In the genomic region with DNA sequence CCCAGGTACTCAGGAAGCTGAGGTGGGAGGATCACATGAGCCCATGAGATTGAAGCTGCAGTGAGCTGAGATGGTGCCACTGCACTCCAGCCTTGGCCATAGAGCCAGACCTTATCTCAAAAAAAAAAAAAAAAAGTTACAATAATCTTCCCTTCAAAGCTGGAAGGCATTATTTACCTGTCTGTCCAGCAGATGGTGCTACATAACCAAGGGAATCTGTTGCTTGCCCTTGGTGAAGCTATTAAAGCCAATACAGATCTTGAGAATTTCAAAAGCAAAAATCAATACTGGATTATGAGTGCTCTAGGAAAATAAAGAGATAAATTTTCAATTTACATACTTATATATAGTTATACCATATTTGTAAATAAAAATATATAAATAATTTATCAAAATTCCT, we compare ENCODE assay signal across 9 cellular contexts. TPM values are rescaled to one million over a fixed set of nuclear protein-coding genes. Genes with fewer than 3 reads are reported as not detected.
A peak's percentile ranks its signal among the peaks of the same experiment; 100 is the strongest.
DNase-seq lines count a peak whose midpoint lies in the region; ATAC-seq, FAIRE-seq and TF ChIP-seq lines count a peak whose summit lies in the region.
"Had no signal": no experiment of that assay in that cellular context is flagged by ENCODE, and none has a peak within 500 bp of the region (broad histone marks: within the 10 kb centered on the region; RNA-seq: fewer than 3 reads in every experiment).

No MANE protein-coding gene starts in this region.

- H3K36me3 Mint-ChIP-seq in CD4-positive, CD25-positive, alpha-beta regulatory T cell = peaks cover 27% of the 10 kb centered on the region

- no peak overlapping the region for H3K4me3 ChIP-seq in CD4-positive, CD25-positive, alpha-beta regulatory T cell (ENCODE audit: low read depth, low read length)
- H3K4me3 ChIP-seq in breast epithelium (no peak overlapping the region), kidney (ENCODE audit: low read length in 2 of 2) (no peak overlapping the region), thoracic aorta (no peak overlapping the region)

- peak in 1 of 2 donors; percentile 50 for ATAC-seq in CD4-positive, CD25-positive, alpha-beta regulatory T cell (ENCODE audit: low read depth in 2 of 2)
- ATAC-seq in HG03469 (IDR thresholded peaks at IDR 0.05; ENCODE audit: unreplicated experiment) (peak; percentile 59), thoracic aorta (ENCODE audit: insufficient number of reproducible peaks, low FRiP score, low read depth) (no peak)

- no peak overlapping the region for H3K9ac ChIP-seq in kidney (ENCODE audit: low read length in 2 of 2)

- H3K27ac ChIP-seq in CD4-positive, CD25-positive, alpha-beta regulatory T cell (ENCODE audit: insufficient read depth, low read length, poor library complexity, severe bottlenecking) = no peak overlapping the region
- H3K27ac ChIP-seq in breast epithelium (no peak overlapping the region), kidney (ENCODE audit: low read depth in 2 of 2, low read length in 2 of 2) (no peak overlapping the region), thoracic aorta (no peak overlapping the region)

- no peaks in the 10 kb centered on the region for H3K9me3 Mint-ChIP-seq in CD4-positive, CD25-positive, alpha-beta regulatory T cell
- H3K9me3 Mint-ChIP-seq: T-helper 1 cell treated with Interleukin-12 subunit alpha and Interleukin-12 subunit beta and Interleukin-4 antibody, amounts not matched to agents 30 μg/mL and 1 μg/mL, for 36 hours had no signal

- peak; percentile 15 to 66 (median 58) for DNase-seq in CD4-positive, CD25-positive, alpha-beta regulatory T cell
- peak; percentile 30 for DNase-seq in GM18507 (ENCODE audit: extremely low spot score, insufficient read length, low read depth)
- peak; percentile 61 for DNase-seq in RPMI7951 (ENCODE audit: low read depth)
- DNase-seq in breast epithelium (ENCODE audit: low spot score in 2 of 2) = no peak
- no peak for DNase-seq in kidney
- no peak for DNase-seq in thoracic aorta (ENCODE audit: low spot score)
- DNase-seq in NCI-H446 treated with DMSO at 0.1 percent for 48 hours (lab: John Stamatoyannopoulos, UW) = no peak

- H3K9me3 ChIP-seq in CD4-positive, CD25-positive, alpha-beta regulatory T cell (ENCODE audit: control insufficient read depth in 2 of 2, low read length in 2 of 2) = no peaks in the 10 kb centered on the region
- H3K9me3 ChIP-seq in breast epithelium (no peaks in the 10 kb centered on the region), kidney (ENCODE audit: control insufficient read depth in 1 of 2, low read length in 2 of 2) (no peaks in the 10 kb centered on the region), thoracic aorta (no peaks in the 10 kb centered on the region)

- H3K4me1 ChIP-seq in CD4-positive, CD25-positive, alpha-beta regulatory T cell (ENCODE audit: control insufficient read depth, insufficient read depth, low read length, poor library complexity, severe bottlenecking) = no peaks in the 10 kb centered on the region
- H3K4me1 ChIP-seq in breast epithelium (no peaks in the 10 kb centered on the region), kidney (ENCODE audit: control insufficient read depth in 1 of 2, insufficient read depth in 1 of 2, low read depth in 1 of 2, low read length in 2 of 2) (no peaks in the 10 kb centered on the region), thoracic aorta (ENCODE audit: control insufficient read depth in 1 of 2, low read depth in 2 of 2) (peaks cover 0 to 19% of the 10 kb centered on the region in 2 donors)

- FAIRE-seq in GM18507 (lab: Jason Lieb, UNC) (peak; percentile 67), kidney (lab: Jason Lieb, UNC) (peak; percentile 90)

- H3K4me1 Mint-ChIP-seq in CD4-positive, CD25-positive, alpha-beta regulatory T cell = no peaks in the 10 kb centered on the region

- no peak overlapping the region for H3K27ac Mint-ChIP-seq in CD4-positive, CD25-positive, alpha-beta regulatory T cell
- H3K27ac Mint-ChIP-seq: T-helper 1 cell treated with Interleukin-12 subunit alpha and Interleukin-12 subunit beta and Interleukin-4 antibody, amounts not matched to agents 30 μg/mL and 1 μg/mL, for 36 hours had no signal

- H3K36me3 ChIP-seq in CD4-positive, CD25-positive, alpha-beta regulatory T cell (ENCODE audit: control insufficient read depth, insufficient read depth, low read length) = peaks cover 10% of the 10 kb centered on the region
- H3K36me3 ChIP-seq in breast epithelium (no peaks in the 10 kb centered on the region), kidney (ENCODE audit: control insufficient read depth in 1 of 2, insufficient read depth in 2 of 2, low read length in 2 of 2) (peaks cover 16 to 26% of the 10 kb centered on the region in 2 donors), thoracic aorta (peaks cover 40% of the 10 kb centered on the region)

- no peaks in the 10 kb centered on the region for H3K27me3 ChIP-seq in CD4-positive, CD25-positive, alpha-beta regulatory T cell (ENCODE audit: control insufficient read depth, insufficient read depth, low read length)
- H3K27me3 ChIP-seq in breast epithelium (no peaks in the 10 kb centered on the region), thoracic aorta (replicated peaks; ENCODE audit: insufficient read depth) (no peaks in the 10 kb centered on the region)

- TF ChIP-seq POLR2A in breast epithelium (IDR thresholded peaks at IDR 0.05) = no peak

- TF ChIP-seq CTCF in breast epithelium (IDR thresholded peaks at IDR 0.05) (peak; percentile 23 to 63 (median 46)), kidney (IDR thresholded peaks at IDR 0.05; ENCODE audit: borderline replicate concordance, extremely low read depth, insufficient read depth) (peak; percentile 65), thoracic aorta (IDR thresholded peaks at IDR 0.05) (peak; percentile 44)

- H3K27me3 Mint-ChIP-seq in CD4-positive, CD25-positive, alpha-beta regulatory T cell = no peaks in the 10 kb centered on the region

- intact Hi-C loops in breast epithelium (cut with DNase I; ENCODE audit: low total_unique reads) = no loop called here
- intact Hi-C loops in kidney (cut with DNase I) = no loop called here

- no peak overlapping the region for H3K4me3 Mint-ChIP-seq in CD4-positive, CD25-positive, alpha-beta regulatory T cell
- H3K4me3 Mint-ChIP-seq: T-helper 1 cell treated with Interleukin-12 subunit alpha and Interleukin-12 subunit beta and Interleukin-4 antibody, amounts not matched to agents 30 μg/mL and 1 μg/mL, for 36 hours had no signal

RNA-seq across cellular contexts. Expression of a gene that starts 25.9 kb away (rescaled TPM):
- total RNA-seq in CD4-positive, CD25-positive, alpha-beta regulatory T cell = 17.3 TPM
- 1 to 10 TPM; 2.0 to 5.5 (median 3.9) TPM for polyA plus RNA-seq in CD4-positive, CD25-positive, alpha-beta regulatory T cell
- 25.1 and 29.1 TPM in 2 replicates for total RNA-seq in RPMI7951 (2014; rRNA removed; shearing (Covaris generic))
- 10 to 100 TPM; 60.0 to 66.2 (median 61.3) TPM for total RNA-seq in breast epithelium
- 92.6 TPM for total RNA-seq in kidney
- polyA plus RNA-seq in kidney (ENCODE audit: insufficient read depth, low read depth, low replicate concordance) = 21.2 TPM
- total RNA-seq in thoracic aorta = 100 to 1,000 TPM; 254 to 259 TPM

RNA-seq across cellular contexts. Expression of a gene that starts 57.8 kb away (rescaled TPM):
- not detected for total RNA-seq in CD4-positive, CD25-positive, alpha-beta regulatory T cell
- polyA plus RNA-seq in CD4-positive, CD25-positive, alpha-beta regulatory T cell = under 1 TPM in 1 of 4 donors, not detected in 3; 0.56 TPM
- 2.6 and 3.1 TPM in 2 replicates for total RNA-seq in RPMI7951 (2014; rRNA removed; shearing (Covaris generic))
- total RNA-seq in breast epithelium (100 to 1,000 TPM in 1 of 3 donors, 10 to 100 TPM in 2; 25.0 to 508 (median 32.8) TPM), kidney (5,484 TPM), thoracic aorta (10 to 100 TPM; 22.1 to 29.2 TPM)
- 6,594 TPM for polyA plus RNA-seq in kidney (ENCODE audit: insufficient read depth, low read depth, low replicate concordance)

Comparison
In these comparisons a context has a peak if more than half of its experiments do, and no peak if none do; other contexts are left out.
1. DNase-seq: peak in CD4-positive, CD25-positive, alpha-beta regulatory T cell (3 of 3), GM18507 (single experiment) and RPMI7951 (single experiment); none in breast epithelium (0 of 2), kidney (single experiment), thoracic aorta (single experiment) and NCI-H446 treated with DMSO at 0.1 percent for 48 hours (single experiment).
2. RNA of a gene that starts 57.8 kb away (total RNA-seq): 5,484 TPM in kidney (single experiment); 25.0 to 508 TPM in breast epithelium, 22.1 to 29.2 TPM in thoracic aorta, 2.6 to 3.1 TPM in RPMI7951 and not detected in CD4-positive, CD25-positive, alpha-beta regulatory T cell (single experiment); every median in the first group is over 10 times any median in the second.
3. Peak in every context shown above with its lines, with median percentiles within 50 percentile points of each other: CTCF ChIP-seq.